Comparison of ENCODE assay signal across 9 cellular contexts in genomic region chr1:54409156-54410142, GRCh38.
DNase-seq lines count a peak whose midpoint lies in the region; ATAC-seq and TF ChIP-seq lines count a peak whose summit lies in the region.
"Had no signal": no experiment of that assay in that cellular context is flagged by ENCODE, and none has a peak within 500 bp of the region (broad histone marks: within the 10 kb centered on the region; RNA-seq: fewer than 3 reads in every experiment).

No MANE protein-coding gene starts in this region.

- H3K9ac ChIP-seq in BLaER1 = no peak overlapping the region
- no peak overlapping the region for H3K9ac ChIP-seq in Loucy (ENCODE audit: low read depth, low read length, poor library complexity, severe bottlenecking)
- H3K9ac ChIP-seq in adipocyte (ENCODE audit: low read length) = peak overlapping the region; percentile 12

- peak; percentile 38 for ATAC-seq in GM19455 (IDR thresholded peaks at IDR 0.05; ENCODE audit: unreplicated experiment)

- H3K4me2 ChIP-seq in BLaER1 (peak overlapping the region; percentile 98), Loucy (ENCODE audit: low read depth, low read length, poor library complexity, severe bottlenecking) (peak overlapping the region; percentile 2)

- peaks cover 10% of the 10 kb centered on the region for H4K20me1 ChIP-seq in BLaER1
- H4K20me1 ChIP-seq in Loucy (ENCODE audit: insufficient read depth, low read length, poor library complexity, severe bottlenecking) = peaks cover 9% of the 10 kb centered on the region

- H2AFZ ChIP-seq in Loucy (ENCODE audit: low read length) = peak overlapping the region; percentile 16; the same call in 1 of the 2 replicates

- H3K9me3 ChIP-seq in BLaER1 (no peaks in the 10 kb centered on the region), Loucy (ENCODE audit: insufficient read depth, low read depth, low read length) (no peaks in the 10 kb centered on the region), adipocyte (ENCODE audit: control insufficient read depth, low read length) (no peaks in the 10 kb centered on the region)
- H3K9me3 ChIP-seq: right lobe of liver had no signal

- H3K36me3 ChIP-seq in BLaER1 = no peaks in the 10 kb centered on the region
- H3K36me3 ChIP-seq in Loucy (ENCODE audit: insufficient read depth, low read length) = no peaks in the 10 kb centered on the region
- H3K36me3 ChIP-seq in adipocyte (ENCODE audit: control insufficient read depth, insufficient read depth, low read length, severe bottlenecking) = no peaks in the 10 kb centered on the region
- H3K36me3 ChIP-seq: right lobe of liver had no signal

- peaks cover 11% of the 10 kb centered on the region for H3K79me2 ChIP-seq in Loucy (ENCODE audit: insufficient read depth, low read length)

- no peak overlapping the region for H3K4me3 ChIP-seq in BLaER1
- no peak overlapping the region for H3K4me3 ChIP-seq in Loucy (ENCODE audit: low read length, poor library complexity, severe bottlenecking)
- no peak overlapping the region for H3K4me3 ChIP-seq in adipocyte (ENCODE audit: low read length)
- no peak overlapping the region for H3K4me3 ChIP-seq in skin epidermis
- H3K4me3 ChIP-seq: right lobe of liver had no signal

- H3K27me3 ChIP-seq in BLaER1 (no peaks in the 10 kb centered on the region), Loucy (ENCODE audit: insufficient read depth, low read length, poor library complexity, severe bottlenecking) (no peaks in the 10 kb centered on the region), adipocyte (replicated peaks; ENCODE audit: control insufficient read depth, insufficient read depth, low read length) (no peaks in the 10 kb centered on the region)
- H3K27me3 ChIP-seq: right lobe of liver had no signal

- DNase-seq in adipocyte (ENCODE audit: low read depth) (no peak), amygdala (lab: John Stamatoyannopoulos, UW) (no peak), DMS53 treated with DMSO at 0.1 percent for 48 hours (lab: John Stamatoyannopoulos, UW; ENCODE audit: unreplicated experiment) (no peak), nucleus accumbens (lab: John Stamatoyannopoulos, UW) (no peak)
- DNase-seq: right lobe of liver had no signal

- H3K9me2 ChIP-seq in Loucy (replicated peaks; ENCODE audit: low read depth, low read length) = no peaks in the 10 kb centered on the region

- no peaks in the 10 kb centered on the region for H3F3A ChIP-seq in Loucy (ENCODE audit: low read depth)

- H3K27ac ChIP-seq in BLaER1 (peak overlapping the region; percentile 34; the same call in 1 of the 2 replicates), skin epidermis (peak overlapping the region in 20 of 21 experiments; percentile 12 to 99 (median 85))

- TF ChIP-seq CTCF in Loucy (conservative IDR thresholded peaks at IDR 0.05; ENCODE audit: low read length) = no peak

- H3K4me1 ChIP-seq in BLaER1 (peaks cover 50% of the 10 kb centered on the region), Loucy (ENCODE audit: insufficient read depth, low read length, poor library complexity, severe bottlenecking) (peaks cover 35% of the 10 kb centered on the region), adipocyte (ENCODE audit: control insufficient read depth, insufficient read depth, low read length) (peaks cover 25% of the 10 kb centered on the region)
